ENCODE assay signal across 32 cellular contexts in genomic region chr1:7505871-7506676, GRCh38.
"Had no signal": no experiment of that assay in that cellular context is flagged by ENCODE, and none has a peak within 500 bp of the region (broad histone marks: within the 10 kb centered on the region; RNA-seq: fewer than 3 reads in every experiment).

No MANE protein-coding gene starts in this region.

- H3K36me3 Mint-ChIP-seq: activated CD4-positive, alpha-beta memory T cell treated with anti-CD3 and anti-CD28 coated beads for 36 hours; activated naive CD8-positive, alpha-beta T cell treated with anti-CD3 and anti-CD28 coated beads for 36 hours had no signal

- H3K36me3 ChIP-seq: brain microvascular endothelial cell, Peyer's patch had no signal

- DNase-seq: activated B cell treated with CpG ODN at 0.5 μM for 24 hours; activated CD4-positive, alpha-beta memory T cell treated with anti-CD3 and anti-CD28 coated beads for 36 hours; activated CD4-positive, alpha-beta T cell treated with anti-CD3 and anti-CD28 coated beads for 4 hours; activated CD4-positive, alpha-beta T cell treated with anti-CD3 and anti-CD28 coated beads, Interleukin-2, amount 50 U/mL, for 1 hour; activated CD4-positive, CD25-positive, alpha-beta regulatory T cell treated with anti-CD3 and anti-CD28 coated beads, Interleukin-2, amount 50 U/mL, for 72 hours; activated CD8-positive, alpha-beta memory T cell treated with anti-CD3 and anti-CD28 coated beads, Interleukin-2, amount 50 U/mL, for 4 hours; activated gamma-delta T cell treated with Interleukin-2 at 50 U/mL for 16 hours; activated naive CD4-positive, alpha-beta T cell treated with anti-CD3 and anti-CD28 coated beads, Interleukin-2, amount 50 U/mL, for 16 hours; activated naive CD8-positive, alpha-beta T cell treated with anti-CD3 and anti-CD28 coated beads for 36 hours; activated T-cell treated with anti-CD3 and anti-CD28 coated beads for 4 hours; activated T-cell treated with anti-CD3 and anti-CD28 coated beads, Interleukin-2, amount 50 U/mL, for 4 hours; amniotic stem cell; brain microvascular endothelial cell; MM.1S; MV-4-11; NCI-H1092; NCI-H1436 treated with DMSO at 0.1 percent for 48 hours; NCI-H1694 treated with DMSO at 0.1 percent for 48 hours; NCI-H2029; NCI-H345; NCI-H524 treated with DMSO at 0.1 percent for 48 hours; PC-3; Peyer's patch; Right ventricle myocardium superior; RPMI8226 had no signal

- H3K27me3 ChIP-seq: brain microvascular endothelial cell, Peyer's patch had no signal

- FAIRE-seq: TTC549 had no signal

- H3K9me3 ChIP-seq: Peyer's patch had no signal

- H3K4me1 Mint-ChIP-seq: activated B cell treated with CpG ODN at 0.5 μM for 24 hours; activated naive CD8-positive, alpha-beta T cell treated with anti-CD3 and anti-CD28 coated beads for 36 hours; central memory CD8-positive, alpha-beta T cell had no signal

- ATAC-seq: activated T-cell treated with anti-CD3 and anti-CD28 coated beads, Interleukin-2, amount 50 U/mL, for 4 hours; PC-3 had no signal

- H3K9me3 Mint-ChIP-seq: activated B cell treated with CpG ODN at 0.5 μM for 24 hours; activated CD4-positive, alpha-beta memory T cell treated with anti-CD3 and anti-CD28 coated beads for 36 hours; activated naive CD8-positive, alpha-beta T cell treated with anti-CD3 and anti-CD28 coated beads for 36 hours; activated T-cell treated with anti-CD3 and anti-CD28 coated beads, Interleukin-2, amount 50 U/mL, for 4 hours; activated T-helper 1 cell treated with anti-CD3 and anti-CD28 coated beads, Interleukin-12 subunit alpha, Interleukin-12 subunit beta, Interleukin-2, Interleukin-4 antibody, amounts not matched to agents 30 ng/mL and 10 ng/mL and 1 ng/mL, durations not matched to agents 14 hours and 24 hours and 36 hours; central memory CD8-positive, alpha-beta T cell; T-helper 1 cell treated with Interleukin-12 subunit alpha and Interleukin-12 subunit beta and Interleukin-4 antibody, amounts not matched to agents 30 μg/mL and 1 μg/mL, for 36 hours; T-helper 2 cell treated with Interferon-gamma antibody and Interleukin-4, amounts not matched to agents 5 μg/mL and 100 μg/mL, for 36 hours had no signal

- H3K27ac Mint-ChIP-seq: activated B cell treated with CpG ODN at 0.5 μM for 24 hours; activated CD4-positive, alpha-beta memory T cell treated with anti-CD3 and anti-CD28 coated beads for 36 hours; activated naive CD8-positive, alpha-beta T cell treated with anti-CD3 and anti-CD28 coated beads for 36 hours; activated T-helper 1 cell treated with anti-CD3 and anti-CD28 coated beads, Interleukin-12 subunit alpha, Interleukin-12 subunit beta, Interleukin-2, Interleukin-4 antibody, amounts not matched to agents 30 ng/mL and 10 ng/mL and 1 ng/mL, durations not matched to agents 14 hours and 24 hours and 36 hours; T-helper 1 cell treated with Interleukin-12 subunit alpha and Interleukin-12 subunit beta and Interleukin-4 antibody, amounts not matched to agents 30 μg/mL and 1 μg/mL, for 36 hours; T-helper 2 cell treated with Interferon-gamma antibody and Interleukin-4, amounts not matched to agents 5 μg/mL and 100 μg/mL, for 36 hours had no signal

- H3K4me1 ChIP-seq: Peyer's patch had no signal

- H3K27ac ChIP-seq: brain microvascular endothelial cell, KMS-11, Peyer's patch, SK-N-MC had no signal

- H3K4me3 Mint-ChIP-seq: activated B cell treated with CpG ODN at 0.5 μM for 24 hours; activated CD4-positive, alpha-beta memory T cell treated with anti-CD3 and anti-CD28 coated beads for 36 hours; activated naive CD8-positive, alpha-beta T cell treated with anti-CD3 and anti-CD28 coated beads for 36 hours; activated T-cell treated with anti-CD3 and anti-CD28 coated beads, Interleukin-2, amount 50 U/mL, for 4 hours; activated T-helper 1 cell treated with anti-CD3 and anti-CD28 coated beads, Interleukin-12 subunit alpha, Interleukin-12 subunit beta, Interleukin-2, Interleukin-4 antibody, amounts not matched to agents 30 ng/mL and 10 ng/mL and 1 ng/mL, durations not matched to agents 14 hours and 24 hours and 36 hours; central memory CD8-positive, alpha-beta T cell; T-helper 1 cell treated with Interleukin-12 subunit alpha and Interleukin-12 subunit beta and Interleukin-4 antibody, amounts not matched to agents 30 μg/mL and 1 μg/mL, for 36 hours; T-helper 2 cell treated with Interferon-gamma antibody and Interleukin-4, amounts not matched to agents 5 μg/mL and 100 μg/mL, for 36 hours had no signal

- H3K27me3 Mint-ChIP-seq: activated B cell treated with CpG ODN at 0.5 μM for 24 hours; activated CD4-positive, alpha-beta memory T cell treated with anti-CD3 and anti-CD28 coated beads for 36 hours; activated naive CD8-positive, alpha-beta T cell treated with anti-CD3 and anti-CD28 coated beads for 36 hours; central memory CD8-positive, alpha-beta T cell had no signal

- H3K4me3 ChIP-seq: Peyer's patch, SK-N-MC had no signal
